In genomic region chr4:79232555-79232954, GRCh38 we compare ENCODE assay signal across 28 cellular contexts.
DNase-seq lines count a peak whose midpoint lies in the region; ATAC-seq and TF ChIP-seq lines count a peak whose summit lies in the region.
"Had no signal": no experiment of that assay in that cellular context is flagged by ENCODE, and none has a peak within 500 bp of the region (broad histone marks: within the 10 kb centered on the region; RNA-seq: fewer than 3 reads in every experiment).

No MANE protein-coding gene starts in this region.

- no peak overlapping the region for H3K18ac ChIP-seq in mesenchymal stem cell (ENCODE audit: low read depth in 1 of 2, low read length in 2 of 2)
- H3K18ac ChIP-seq in mesendoderm (ENCODE audit: low read length): no peak overlapping the region

- H2AFZ ChIP-seq in mesenchymal stem cell (ENCODE audit: low read depth, low read length): no peak overlapping the region

- no peak overlapping the region for H4K91ac ChIP-seq in mesenchymal stem cell (ENCODE audit: low read length)

- H3K9me3 ChIP-seq in adipocyte (ENCODE audit: control insufficient read depth, low read length) (no peaks in the 10 kb centered on the region), mesenchymal stem cell (ENCODE audit: control insufficient read depth, low read length) (no peaks in the 10 kb centered on the region), heart right ventricle (peaks cover 0 to 2% (median 0%) of the 10 kb centered on the region in 11 donors)
- H3K9me3 ChIP-seq: A549, Peyer's patch, right atrium auricular region, SJSA1, suprapubic skin had no signal

- no peak overlapping the region for H4K8ac ChIP-seq in mesenchymal stem cell (ENCODE audit: low read length)
- H4K8ac ChIP-seq in mesendoderm (ENCODE audit: low read depth, low read length): no peak overlapping the region

- TF ChIP-seq CTCF in heart right ventricle (IDR thresholded peaks at IDR 0.05): no peak

- peaks cover 17% of the 10 kb centered on the region for H3K4me1 ChIP-seq in adipocyte (ENCODE audit: control insufficient read depth, insufficient read depth, low read length)
- H3K4me1 ChIP-seq in mesenchymal stem cell (ENCODE audit: control insufficient read depth, insufficient read depth, low read depth, low read length): no peaks in the 10 kb centered on the region
- no peaks in the 10 kb centered on the region for H3K4me1 ChIP-seq in heart right ventricle
- no peaks in the 10 kb centered on the region for H3K4me1 ChIP-seq in mesendoderm (ENCODE audit: control insufficient read depth, low read depth, low read length)
- H3K4me1 ChIP-seq: A549, Peyer's patch, right atrium auricular region, SJSA1, suprapubic skin had no signal

- intact Hi-C loops in heart right ventricle (cut with DNase I): no loop called here

- no peak overlapping the region for H3K56ac ChIP-seq in mesendoderm (ENCODE audit: low read length)

- no peak overlapping the region for H2BK15ac ChIP-seq in mesenchymal stem cell (ENCODE audit: low read depth, poor library complexity, severe bottlenecking)
- H2BK15ac ChIP-seq in mesendoderm (replicated peaks; ENCODE audit: low read depth): no peak overlapping the region

- DNase-seq in COLO829 (ENCODE audit: low spot score): peak; percentile 45
- DNase-seq in adipocyte (ENCODE audit: low read depth): peak; percentile 44
- peak; percentile 13 for DNase-seq in fibroblast of gingiva (ENCODE audit: low read depth)
- no peak for DNase-seq in mesenchymal stem cell
- no peak for DNase-seq in heart right ventricle
- no peak for DNase-seq in NCI-H1436 (lab: John Stamatoyannopoulos, UW)
- no peak for DNase-seq in HuH-7.5 (ENCODE audit: low spot score)
- no peak for DNase-seq in mesendoderm
- DNase-seq: activated CD4-positive, alpha-beta T cell treated with anti-CD3 and anti-CD28 coated beads for 4 hours; activated CD8-positive, alpha-beta memory T cell treated with anti-CD3 and anti-CD28 coated beads for 24 hours; activated naive CD4-positive, alpha-beta T cell; activated T-cell treated with anti-CD3 and anti-CD28 coated beads, Interleukin-2, amount 50 U/mL, for 24 hours; caudate nucleus; CD8-positive, alpha-beta memory T cell; dermis blood vessel endothelial cell; DMS79; kidney; naive B cell; NCI-H1436 treated with DMSO at 0.1 percent for 48 hours; NCI-H526; Peyer's patch; stimulated activated CD4-positive, alpha-beta T cell treated with anti-CD3 and anti-CD28 coated beads, Interleukin-12 subunit alpha, Interleukin-12 subunit beta, amount 100 ng/mL, for 4 hours; stimulated activated CD4-positive, alpha-beta T cell treated with anti-CD3 and anti-CD28 coated beads, Interleukin-4, amount 100 ng/mL, for 24 hours; stimulated activated naive B cell treated with anti-CD40 and anti-IgM and Interleukin-4, amounts not matched to agents 10 μg/mL and 1 μg/mL and 100 μg/mL, for 72 hours had no signal

- H3K79me2 ChIP-seq in mesendoderm (ENCODE audit: control insufficient read depth, insufficient read depth, low read length): no peaks in the 10 kb centered on the region

- no peak overlapping the region for H3K4me3 ChIP-seq in adipocyte (ENCODE audit: low read length)
- H3K4me3 ChIP-seq in mesenchymal stem cell (ENCODE audit: insufficient read depth in 1 of 2, low read depth in 1 of 2, low read length in 2 of 2): no peak overlapping the region
- no peak overlapping the region for H3K4me3 ChIP-seq in heart right ventricle
- H3K4me3 ChIP-seq in mesendoderm (ENCODE audit: low read length): no peak overlapping the region
- H3K4me3 ChIP-seq: A549, Peyer's patch, right atrium auricular region, SJSA1, suprapubic skin had no signal

- H3K23ac ChIP-seq in mesenchymal stem cell (ENCODE audit: low read length in 2 of 2) (no peak overlapping the region), mesendoderm (ENCODE audit: low read length) (no peak overlapping the region)

- H3K4me2 ChIP-seq in mesenchymal stem cell (ENCODE audit: low read length, poor library complexity, severe bottlenecking) (no peak overlapping the region), mesendoderm (ENCODE audit: low read length) (no peak overlapping the region)
- H3K4me2 ChIP-seq: A549 had no signal

- H2BK120ac ChIP-seq in mesenchymal stem cell (ENCODE audit: low read depth, low read length) (no peak overlapping the region), mesendoderm (ENCODE audit: low read depth, low read length) (no peak overlapping the region)

- H2AK5ac ChIP-seq in mesenchymal stem cell (ENCODE audit: low read length, severe bottlenecking) (no peak overlapping the region), mesendoderm (ENCODE audit: low read length) (no peak overlapping the region)

- H3K4ac ChIP-seq in mesenchymal stem cell (ENCODE audit: low read depth in 1 of 2, low read length in 2 of 2) (no peak overlapping the region), mesendoderm (ENCODE audit: low read depth, low read length) (no peak overlapping the region)

- H3K27ac ChIP-seq in mesenchymal stem cell (ENCODE audit: low read length, poor library complexity, severe bottlenecking) (peak overlapping the region; percentile 57), heart right ventricle (no peak overlapping the region), mesendoderm (ENCODE audit: low read depth, low read length) (no peak overlapping the region)
- H3K27ac ChIP-seq: A549, Peyer's patch, right atrium auricular region, SJSA1, suprapubic skin had no signal

- no peak overlapping the region for H3K14ac ChIP-seq in mesenchymal stem cell (ENCODE audit: low read length in 2 of 2)

- no peak overlapping the region for H3K9ac ChIP-seq in adipocyte (ENCODE audit: low read length)
- H3K9ac ChIP-seq in mesenchymal stem cell (ENCODE audit: low read length): no peak overlapping the region
- H3K9ac ChIP-seq in mesendoderm (ENCODE audit: low read length): no peak overlapping the region

- no peaks in the 10 kb centered on the region for H3K27me3 ChIP-seq in adipocyte (replicated peaks; ENCODE audit: control insufficient read depth, insufficient read depth, low read length)
- no peaks in the 10 kb centered on the region for H3K27me3 ChIP-seq in mesenchymal stem cell (ENCODE audit: control insufficient read depth in 1 of 2, insufficient read depth in 1 of 2, low read length in 2 of 2)
- no peaks in the 10 kb centered on the region for H3K27me3 ChIP-seq in heart right ventricle
- no peaks in the 10 kb centered on the region for H3K27me3 ChIP-seq in mesendoderm (ENCODE audit: insufficient read depth, low read length, poor library complexity)
- H3K27me3 ChIP-seq: Peyer's patch, right atrium auricular region, SJSA1, suprapubic skin had no signal

- no peak for ATAC-seq in heart right ventricle
- ATAC-seq: A549; stimulated activated naive B cell treated with anti-CD40 and anti-IgM and Interleukin-4, amounts not matched to agents 10 μg/mL and 1 μg/mL and 100 μg/mL, for 72 hours had no signal

- H2BK12ac ChIP-seq in mesenchymal stem cell (ENCODE audit: low read length in 2 of 2): no peak overlapping the region

- no peaks in the 10 kb centered on the region for H3K36me3 ChIP-seq in adipocyte (ENCODE audit: control insufficient read depth, insufficient read depth, low read length, severe bottlenecking)
- H3K36me3 ChIP-seq in mesenchymal stem cell (ENCODE audit: control insufficient read depth in 1 of 2, insufficient read depth in 2 of 2, low read depth in 1 of 2, low read length in 2 of 2): no peaks in the 10 kb centered on the region
- H3K36me3 ChIP-seq in heart right ventricle: no peaks in the 10 kb centered on the region
- H3K36me3 ChIP-seq in mesendoderm (ENCODE audit: control insufficient read depth, insufficient read depth, low read length): no peaks in the 10 kb centered on the region
- H3K36me3 ChIP-seq: Peyer's patch, right atrium auricular region, SJSA1, suprapubic skin had no signal

- H4K5ac ChIP-seq in mesendoderm (ENCODE audit: low read length): no peak overlapping the region

- H2BK5ac ChIP-seq in mesenchymal stem cell (ENCODE audit: low read depth, low read length, poor library complexity, severe bottlenecking) (no peak overlapping the region), mesendoderm (ENCODE audit: low read length) (no peak overlapping the region)

- H3K79me1 ChIP-seq in mesenchymal stem cell (replicated peaks; ENCODE audit: low read length, poor library complexity, severe bottlenecking) (no peaks in the 10 kb centered on the region), mesendoderm (ENCODE audit: low read length) (no peaks in the 10 kb centered on the region)

Comparison
In these comparisons a context has a peak if more than half of its experiments do, and no peak if none do; other contexts are left out.
1. DNase-seq: peak in COLO829 (single experiment), adipocyte (single experiment) and fibroblast of gingiva (single experiment); none in mesenchymal stem cell (single experiment), heart right ventricle (0 of 2), NCI-H1436 (single experiment), HuH-7.5 (single experiment) and mesendoderm (single experiment).